In the genomic region with DNA sequence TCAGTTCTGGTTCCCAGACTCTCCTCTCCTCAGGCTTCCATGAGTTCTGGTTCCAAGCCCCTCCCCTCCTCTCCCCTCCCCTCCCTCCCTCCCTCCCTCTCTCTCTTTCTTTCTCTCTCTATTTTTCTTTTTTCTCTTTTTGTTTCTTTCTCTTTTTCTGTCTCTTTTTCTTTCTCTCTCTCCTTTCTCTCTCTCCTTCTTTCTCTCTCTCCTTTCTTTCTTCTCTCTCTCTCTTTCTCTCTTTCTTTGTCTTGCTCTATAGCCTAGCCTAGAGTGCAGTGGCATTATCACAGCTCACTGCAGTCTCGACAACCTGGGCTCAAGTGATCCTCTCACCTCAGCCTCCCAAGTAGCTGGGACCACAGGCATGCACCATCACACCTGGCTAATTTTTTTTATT, we compare ENCODE assay signal across 11 cellular contexts. TPM values are rescaled to one million over a fixed set of nuclear protein-coding genes. Genes with fewer than 3 reads are reported as not detected.
DNase-seq lines count a peak whose midpoint lies in the region; ATAC-seq and TF ChIP-seq lines count a peak whose summit lies in the region.
"Had no signal": no experiment of that assay in that cellular context is flagged by ENCODE, and none has a peak within 500 bp of the region (broad histone marks: within the 10 kb centered on the region; RNA-seq: fewer than 3 reads in every experiment).

No MANE protein-coding gene starts in this region.

- H3K9ac ChIP-seq in mucosa of rectum (ENCODE audit: low read depth in 1 of 2, low read length in 2 of 2) = no peak overlapping the region

- no peak for ATAC-seq in WTC11

- peaks cover 14 to 22% of the 10 kb centered on the region in 2 donors for H3K36me3 ChIP-seq in mucosa of rectum (ENCODE audit: control insufficient read depth in 2 of 2, insufficient read depth in 2 of 2, low read length in 2 of 2)
- H3K36me3 ChIP-seq in transverse colon = no peaks in the 10 kb centered on the region
- H3K36me3 ChIP-seq: MG63 had no signal

- in situ Hi-C loops in transverse colon (cut with MboI; ENCODE audit: low pct_ligation_motif_present in 1 of 4, low pct_unique_long_range_greater_than_20kb in 1 of 4, low sequenced_read_pairs in 3 of 4) = loop anchor here in 2 of 4 donors (25.0 kb wide), 2 partner anchors 202 to 427 kb away; partner anchors contain the start of genes B3GNT9 (in 1 of the 2), FBXL8 (in 1 of the 2), HSF4 (in 1 of the 2) and NOL3 (in 1 of the 2)

- intact Hi-C loops in transverse colon (cut with DNase I; ENCODE audit: low total_unique reads) = no loop called here

- H3K27ac Mint-ChIP-seq in T-helper 1 cell treated with Interleukin-12 subunit alpha and Interleukin-12 subunit beta and Interleukin-4 antibody, amounts not matched to agents 30 μg/mL and 1 μg/mL, for 36 hours = peak overlapping the region; percentile 3
- H3K27ac Mint-ChIP-seq in WTC11 = no peak overlapping the region
- H3K27ac Mint-ChIP-seq: B cell had no signal

- no peak overlapping the region for H3K4me3 Mint-ChIP-seq in T-helper 1 cell treated with Interleukin-12 subunit alpha and Interleukin-12 subunit beta and Interleukin-4 antibody, amounts not matched to agents 30 μg/mL and 1 μg/mL, for 36 hours
- no peak overlapping the region for H3K4me3 Mint-ChIP-seq in WTC11
- H3K4me3 Mint-ChIP-seq: B cell; CD4-positive, CD25-positive, alpha-beta regulatory T cell had no signal

- 85 to 89% methylated on average over 1 of the region's 1 CpG for whole genome bisulfite sequencing in transverse colon (ENCODE audit: low coverage in 1 of 2), 2 donors

- no peak for DNase-seq in T-helper 1 cell
- no peak for DNase-seq in WTC11 (ENCODE audit: low spot score)
- no peak for DNase-seq in transverse colon
- DNase-seq in NCI-H2171 (lab: John Stamatoyannopoulos, UW) = no peak
- DNase-seq in COR-L47 (lab: John Stamatoyannopoulos, UW) = no peak
- DNase-seq in anterior cingulate cortex (lab: John Stamatoyannopoulos, UW) = no peak

- H3K4me1 ChIP-seq in mucosa of rectum (ENCODE audit: control insufficient read depth in 2 of 2, insufficient read depth in 2 of 2, low read length in 2 of 2) (peaks cover 26 to 44% of the 10 kb centered on the region in 2 donors), transverse colon (peaks cover 0 to 60% (median 37%) of the 10 kb centered on the region in 4 donors)

- no peak for TF ChIP-seq EP300 in transverse colon (IDR thresholded peaks at IDR 0.05; ENCODE audit: low read depth)

- POLR2A ChIA-PET in WTC11 (lab: Charles Lee) = interaction anchor here (1.0 to 1.2 kb wide), 2 partner anchors 211 to 287 kb away, joined by 3 to 4 read pairs; partner anchors contain the start of genes FHOD1 and NOL3

- no peaks in the 10 kb centered on the region for H3K27me3 ChIP-seq in mucosa of rectum (ENCODE audit: control insufficient read depth in 2 of 2, insufficient read depth in 2 of 2, low read length in 2 of 2)
- no peaks in the 10 kb centered on the region for H3K27me3 ChIP-seq in transverse colon
- H3K27me3 ChIP-seq: MG63 had no signal

- H3K36me3 Mint-ChIP-seq in T-helper 1 cell treated with Interleukin-12 subunit alpha and Interleukin-12 subunit beta and Interleukin-4 antibody, amounts not matched to agents 30 μg/mL and 1 μg/mL, for 36 hours (ENCODE audit: low read depth) = no peaks in the 10 kb centered on the region
- H3K36me3 Mint-ChIP-seq in WTC11 = no peaks in the 10 kb centered on the region
- H3K36me3 Mint-ChIP-seq: CD4-positive, CD25-positive, alpha-beta regulatory T cell had no signal

- H3K4me3 ChIP-seq in mucosa of rectum (ENCODE audit: low read length in 2 of 2) (no peak overlapping the region), transverse colon (no peak overlapping the region)

- peaks cover 4% of the 10 kb centered on the region for H3K27me3 Mint-ChIP-seq in T-helper 1 cell treated with Interleukin-12 subunit alpha and Interleukin-12 subunit beta and Interleukin-4 antibody, amounts not matched to agents 30 μg/mL and 1 μg/mL, for 36 hours (ENCODE audit: low read depth)
- peaks cover 8% of the 10 kb centered on the region; the same call in 1 of the 2 replicates for H3K27me3 Mint-ChIP-seq in WTC11 (ENCODE audit: low read depth)

- CTCF ChIA-PET in WTC11 (lab: Charles Lee) = interaction anchor here (0.6 to 5.3 kb wide), 53 partner anchors 8 to 541 kb away, joined by 3 to 51 read pairs (median 6); partner anchors contain the start of genes ATP6V0D1, B3GNT9, CDH16 and ELMO3

- H3K9me3 ChIP-seq in mucosa of rectum (ENCODE audit: control insufficient read depth in 2 of 2, low read length in 2 of 2) (no peaks in the 10 kb centered on the region), transverse colon (no peaks in the 10 kb centered on the region)
- H3K9me3 ChIP-seq: MG63 had no signal

- peaks cover 33% of the 10 kb centered on the region for H3K4me1 Mint-ChIP-seq in T-helper 1 cell treated with Interleukin-12 subunit alpha and Interleukin-12 subunit beta and Interleukin-4 antibody, amounts not matched to agents 30 μg/mL and 1 μg/mL, for 36 hours (ENCODE audit: low read depth)
- peaks cover 9% of the 10 kb centered on the region for H3K4me1 Mint-ChIP-seq in WTC11

- H3K27ac ChIP-seq in mucosa of rectum (ENCODE audit: low read depth in 2 of 2, low read length in 2 of 2) = peak overlapping the region; percentile 63 to 90
- peak overlapping the region; percentile 52 to 88 (median 82) for H3K27ac ChIP-seq in transverse colon

- no peak for TF ChIP-seq POLR2A in transverse colon (IDR thresholded peaks at IDR 0.05)

- TF ChIP-seq CTCF in WTC11 (IDR thresholded peaks at IDR 0.05) = no peak
- TF ChIP-seq CTCF in transverse colon (IDR thresholded peaks at IDR 0.05) = no peak

- no peaks in the 10 kb centered on the region for H3K9me3 Mint-ChIP-seq in T-helper 1 cell treated with Interleukin-12 subunit alpha and Interleukin-12 subunit beta and Interleukin-4 antibody, amounts not matched to agents 30 μg/mL and 1 μg/mL, for 36 hours
- H3K9me3 Mint-ChIP-seq in WTC11 = no peaks in the 10 kb centered on the region
- H3K9me3 Mint-ChIP-seq: CD4-positive, CD25-positive, alpha-beta regulatory T cell had no signal

TF ChIP-seq in WTC11, 78 proteins besides CTCF, POLR2A, EP300 and RAD21:
- TF ChIP-seq ZNF512 (CRISPR knock-in tag; IDR thresholded peaks at IDR 0.05; ENCODE audit: borderline replicate concordance) (0 out of 2 replicates have a peak, but pooled peaks have one; percentile 31), NR3C1 (CRISPR knock-in tag; conservative IDR thresholded peaks at IDR 0.05; ENCODE audit: low read depth) (no peak)

RNA-seq across cellular contexts. Expression of gene CES3, which starts 0.8 kb away (rescaled TPM):
- total RNA-seq in WTC11 (2021) = 3.3 to 6.0 TPM (median 5.7 TPM) in 3 replicates
- 100 to 1,000 TPM; 247 to 616 (median 291) TPM for total RNA-seq in transverse colon

RNA-seq across cellular contexts. Expression of gene CES2, which starts 25.0 kb away (rescaled TPM):
- total RNA-seq in WTC11 (2021) (21.6 to 29.7 TPM (median 23.2 TPM) in 3 replicates), transverse colon (1,000 to 10,000 TPM in 2 of 4 donors, 100 to 1,000 TPM in 2; 462 to 1,338 (median 921) TPM)

RNA-seq across cellular contexts. Expression of gene CIAO2B, which starts 26.1 kb away (rescaled TPM):
- 59.7 to 72.7 TPM (median 71.4 TPM) in 3 replicates for total RNA-seq in WTC11 (2021)
- total RNA-seq in transverse colon = 10 to 100 TPM; 15.3 to 93.8 (median 51.6) TPM

RNA-seq across cellular contexts. Expression of gene CES4A, which starts 28.1 kb away (rescaled TPM):
- total RNA-seq in WTC11 (2021) (0.57 to 0.89 TPM (median 0.61 TPM) in 3 replicates), transverse colon (10 to 100 TPM in 3 of 4 donors, 1 to 10 TPM in 1; 9.7 to 24.7 (median 15.7) TPM)

RNA-seq across cellular contexts. Expression of gene RRAD, which starts 34.9 kb away (rescaled TPM):
- total RNA-seq in WTC11 (2021) (0.16 to 0.52 TPM (median 0.18 TPM) in 3 replicates), transverse colon (10 to 100 TPM in 1 of 4 donors, 1 to 10 TPM in 2, not detected in 1; 3.5 to 15.3 (median 4.2) TPM)

Comparison
In these comparisons a context has a peak if more than half of its experiments do, and no peak if none do; other contexts are left out.
1. RNA of gene CES3, which starts 0.8 kb away (total RNA-seq): 247 to 616 TPM in transverse colon; 3.3 to 6.0 TPM in WTC11; every median in the first group is over 10 times any median in the second.
2. RNA of gene CES2, which starts 25.0 kb away (total RNA-seq): 462 to 1,338 TPM in transverse colon; 21.6 to 29.7 TPM in WTC11; every median in the first group is over 10 times any median in the second.